In genomic region chr17:7249830-7250229, GRCh38 we compare ENCODE assay signal across 10 cellular contexts. TPM values are rescaled to one million over a fixed set of nuclear protein-coding genes. Genes with fewer than 3 reads are reported as not detected.
DNase-seq lines count a peak whose midpoint lies in the region; ATAC-seq, FAIRE-seq and TF ChIP-seq lines count a peak whose summit lies in the region.
"Had no signal": no experiment of that assay in that cellular context is flagged by ENCODE, and none has a peak within 500 bp of the region (broad histone marks: within the 10 kb centered on the region; RNA-seq: fewer than 3 reads in every experiment).

No MANE protein-coding gene starts in this region.

- no peak for TF ChIP-seq POLR2A in K562 (conservative IDR thresholded peaks at IDR 0.05)

- peak overlapping the region; percentile 97 to 98; a peak in 3 of 4 replicates for H3K9ac ChIP-seq in K562 (ENCODE audit: insufficient read depth in 1 of 2, low read depth in 2 of 2, low read length in 2 of 2)
- H3K9ac ChIP-seq in muscle layer of colon (ENCODE audit: low read length), result peak overlapping the region; percentile 74

- H3K4me1 ChIP-seq in K562 (replicated peaks in 1 of 2; ENCODE audit: control insufficient read depth in 2 of 2, insufficient read depth in 2 of 2, low read length in 2 of 2), result peaks cover 13 to 19% of the 10 kb centered on the region in 2 experiments; a peak in 4 of 5 replicates
- H3K4me1 ChIP-seq in muscle layer of colon (ENCODE audit: insufficient read depth, low read length), result peaks cover 31% of the 10 kb centered on the region

- TF ChIP-seq RAD21 in K562 (CRISPR knock-in tag; conservative IDR thresholded peaks at IDR 0.05 in 1 of 2, IDR thresholded peaks at IDR 0.05 in 1 of 2), result no peak

- no peak for DNase-seq in AG10803 (ENCODE audit: low read depth)
- no peak for DNase-seq in Jurkat, Clone E6-1 (ENCODE audit: low read depth, low spot score)
- DNase-seq in K562 (ENCODE audit: extremely low read depth in 1 of 4, low spot score in 3 of 4), result no peak
- DNase-seq in NCI-H2171 treated with DMSO at 0.1 percent for 48 hours (lab: John Stamatoyannopoulos, UW), result no peak
- DNase-seq in superior temporal gyrus (ENCODE audit: extremely low spot score), result no peak
- DNase-seq: central memory CD4-positive, alpha-beta T cell; NCI-H2081 had no signal

- intact Hi-C loops in K562 (cut with micrococcal nuclease), result no loop called here

- FAIRE-seq in K562 (lab: Jason Lieb, UNC), result no peak

- H3K79me2 ChIP-seq in K562 (ENCODE audit: control insufficient read depth, insufficient read depth, low read length), result peaks cover 61% of the 10 kb centered on the region

- CTCF ChIA-PET in K562 (lab: Yijun Ruan, JAX; ENCODE audit: low intra/inter-chr PET ratio), result no interaction called here

- ATAC-seq in K562 (no peak), GM19455 (IDR thresholded peaks at IDR 0.05; ENCODE audit: unreplicated experiment) (no peak), GM21515 (IDR thresholded peaks at IDR 0.05; ENCODE audit: unreplicated experiment) (no peak)

- H3K27me3 ChIP-seq in K562 (ENCODE audit: control insufficient read depth in 2 of 2, insufficient read depth in 2 of 2, low read length in 2 of 2) (no peaks in the 10 kb centered on the region), muscle layer of colon (ENCODE audit: control insufficient read depth in 1 of 2, insufficient read depth in 2 of 2, low read length in 2 of 2) (no peaks in the 10 kb centered on the region)

- in situ Hi-C loops in K562 (cut with MboI), result no loop called here

- H3K4me3 ChIP-seq in AG10803 (ENCODE audit: low read length) (peak overlapping the region; percentile 77), K562 (peak overlapping the region; percentile 95), muscle layer of colon (ENCODE audit: low read depth in 1 of 2, low read length in 2 of 2) (peak overlapping the region; percentile 79 to 83)
- H3K4me3 ChIP-seq in Jurkat, Clone E6-1 (ENCODE audit: low read length), result peak overlapping the region; percentile 97

- POLR2A ChIA-PET in K562 (lab: Yijun Ruan, JAX), result interaction anchor here (1.0 to 2.5 kb wide), 2 partner anchors 14 to 20 kb away, joined by 4 to 8 read pairs; no protein-coding TSS in a partner anchor

- BruUV-seq in K562 (replicated peaks; lab: Mats Ljungman, UMichigan), result no TSS peak

- H3K9me3 ChIP-seq in K562 (replicated peaks; ENCODE audit: control insufficient read depth, insufficient read depth, low read depth, low read length) (no peaks in the 10 kb centered on the region), muscle layer of colon (ENCODE audit: low read length) (no peaks in the 10 kb centered on the region)

- no peaks in the 10 kb centered on the region for H3K9me1 ChIP-seq in K562 (ENCODE audit: control insufficient read depth, insufficient read depth, low read length)

- peak overlapping the region; percentile 87 for H3K4me2 ChIP-seq in K562 (ENCODE audit: insufficient read depth, low read length)

- no peak overlapping the region for H2AFZ ChIP-seq in K562 (ENCODE audit: low read depth, low read length)

- peaks cover 46% of the 10 kb centered on the region for H3K36me3 ChIP-seq in K562 (ENCODE audit: control insufficient read depth, insufficient read depth, low read length)
- H3K36me3 ChIP-seq in muscle layer of colon (ENCODE audit: insufficient read depth, low read length), result peaks cover 29% of the 10 kb centered on the region

- TF ChIP-seq EP300 in K562 (IDR thresholded peaks at IDR 0.05; ENCODE audit: low read length), result no peak

- 63% methylated on average over 6 of the region's 7 CpGs for WGBS in K562 (ENCODE audit: insufficient coverage, low coverage, missing lambda C conversion rate)

- H4K20me1 ChIP-seq in K562 (replicated peaks; ENCODE audit: control insufficient read depth, insufficient read depth, low read length), result no peaks in the 10 kb centered on the region

- peak overlapping the region; percentile 96 for H3K27ac ChIP-seq in K562 (ENCODE audit: extremely low read depth, low read depth, low read length)
- peak overlapping the region; percentile 86 for H3K27ac ChIP-seq in muscle layer of colon (ENCODE audit: low read depth, low read length)

- no peak for TF ChIP-seq CTCF in AG10803 (conservative IDR thresholded peaks at IDR 0.05; ENCODE audit: low read length)
- TF ChIP-seq CTCF in K562 (IDR thresholded peaks at IDR 0.05 in 2 of 3, conservative IDR thresholded peaks at IDR 0.05 in 1 of 3; ENCODE audit: insufficient read depth in 2 of 3, low read depth in 1 of 3, low read length in 3 of 3), result no peak

RNA-seq across cellular contexts. Expression of gene CTDNEP1, which starts 1.7 kb away (rescaled TPM):
- 208 TPM for polyA plus RNA-seq in Jurkat, Clone E6-1 (2012; ENCODE audit: insufficient read depth, insufficient read length)
- 89.9 and 155 TPM in 2 replicates for total RNA-seq in K562 (2011; cell fraction: chromatin; rRNA removed; ENCODE audit: low replicate concordance)
- 115 and 117 TPM in 2 replicates for total RNA-seq in K562 (2011; cell fraction: nucleolus; rRNA removed)
- total RNA-seq in K562 (2011; cell fraction: nucleoplasm; rRNA removed), result 129 and 140 TPM in 2 replicates
- total RNA-seq in K562 (2014; rRNA removed) (28.5 and 34.9 TPM in 2 replicates), K562 (2014; rRNA removed; fragmentation: Illumina TruSeq; extraction: Trizol) (16.6 and 17.8 TPM in 2 replicates), K562 (2015; rRNA removed; fragmentation: Illumina TruSeq; extraction: Trizol) (22.4 and 23.0 TPM in 2 replicates), K562 (2021) (98.9 and 102 TPM in 2 replicates)
- polyA plus RNA-seq in K562 (2011; rRNA removed) (61.4 and 81.4 TPM in 2 replicates), K562 (2014; fragmentation: Illumina TruSeq; extraction: Trizol) (146 and 150 TPM in 2 replicates), K562 (2014; fragmentation: Nextera tagmentation; extraction: Ambion mirVana) (10 to 100 TPM; 10.7 to 13.0 TPM), K562 (2014; rRNA removed) (64.6 and 74.6 TPM in 2 replicates)
- polyA plus RNA-seq in K562 (2011; cell fraction: cytosol; rRNA removed), result 88.4 and 90.5 TPM in 2 replicates
- polyA plus RNA-seq in K562 (2011; cell fraction: nucleus; rRNA removed), result 93.5 and 104 TPM in 2 replicates
- 107 and 141 TPM in 2 replicates for polyA plus RNA-seq in K562 (2012)
- polyA minus RNA-seq in K562 (2011; rRNA and poly(A)+ RNA removed), result 48.9 and 53.2 TPM in 2 replicates
- polyA minus RNA-seq in K562 (2011; cell fraction: cytosol; rRNA and poly(A)+ RNA removed), result 64.0 and 77.7 TPM in 2 replicates
- 18.8 and 38.0 TPM in 2 replicates for polyA minus RNA-seq in K562 (2011; cell fraction: nucleus; rRNA and poly(A)+ RNA removed)

RNA-seq across cellular contexts. Expression of gene ELP5, which starts 2.2 kb away (rescaled TPM):
- 158 TPM for polyA plus RNA-seq in Jurkat, Clone E6-1 (2012; ENCODE audit: insufficient read depth, insufficient read length)
- total RNA-seq in K562 (2011; cell fraction: chromatin; rRNA removed; ENCODE audit: low replicate concordance), result 28.4 and 69.3 TPM in 2 replicates
- 49.4 and 51.6 TPM in 2 replicates for total RNA-seq in K562 (2011; cell fraction: nucleolus; rRNA removed)
- 43.8 and 45.5 TPM in 2 replicates for total RNA-seq in K562 (2011; cell fraction: nucleoplasm; rRNA removed)
- total RNA-seq in K562 (2014; rRNA removed), result 52.9 and 65.1 TPM in 2 replicates
- 25.5 and 25.7 TPM in 2 replicates for total RNA-seq in K562 (2014; rRNA removed; fragmentation: Illumina TruSeq; extraction: Trizol)
- total RNA-seq in K562 (2015; rRNA removed; fragmentation: Illumina TruSeq; extraction: Trizol), result 36.6 and 38.1 TPM in 2 replicates
- total RNA-seq in K562 (2021), result 61.1 and 61.4 TPM in 2 replicates
- polyA plus RNA-seq in K562 (2011; rRNA removed), result 41.1 and 45.5 TPM in 2 replicates
- polyA plus RNA-seq in K562 (2011; cell fraction: cytosol; rRNA removed), result 72.7 and 84.6 TPM in 2 replicates
- polyA plus RNA-seq in K562 (2011; cell fraction: nucleus; rRNA removed), result 74.5 and 78.4 TPM in 2 replicates
- 54.2 and 70.9 TPM in 2 replicates for polyA plus RNA-seq in K562 (2012)
- polyA plus RNA-seq in K562 (2014; fragmentation: Illumina TruSeq; extraction: Trizol), result 67.2 and 72.9 TPM in 2 replicates
- polyA plus RNA-seq in K562 (2014; fragmentation: Nextera tagmentation; extraction: Ambion mirVana), result 10 to 100 TPM; 48.8 to 77.9 TPM
- 72.9 and 90.0 TPM in 2 replicates for polyA plus RNA-seq in K562 (2014; rRNA removed)
- 21.2 and 32.3 TPM in 2 replicates for polyA minus RNA-seq in K562 (2011; rRNA and poly(A)+ RNA removed)
- 21.1 and 28.9 TPM in 2 replicates for polyA minus RNA-seq in K562 (2011; cell fraction: cytosol; rRNA and poly(A)+ RNA removed)
- polyA minus RNA-seq in K562 (2011; cell fraction: nucleus; rRNA and poly(A)+ RNA removed), result 13.3 and 18.7 TPM in 2 replicates

RNA-seq across cellular contexts. Expression of gene GABARAP, which starts 7.6 kb away (rescaled TPM):
- 293 TPM for polyA plus RNA-seq in Jurkat, Clone E6-1 (2012; ENCODE audit: insufficient read depth, insufficient read length)
- 24.6 and 29.6 TPM in 2 replicates for total RNA-seq in K562 (2011; cell fraction: chromatin; rRNA removed; ENCODE audit: low replicate concordance)
- 22.9 and 27.7 TPM in 2 replicates for total RNA-seq in K562 (2011; cell fraction: nucleolus; rRNA removed)
- total RNA-seq in K562 (2011; cell fraction: nucleoplasm; rRNA removed), result 36.2 and 50.7 TPM in 2 replicates
- total RNA-seq in K562 (2014; rRNA removed), result 47.5 and 75.8 TPM in 2 replicates
- total RNA-seq in K562 (2014; rRNA removed; fragmentation: Illumina TruSeq; extraction: Trizol), result 104 and 117 TPM in 2 replicates
- 114 TPM in 2 replicates for total RNA-seq in K562 (2015; rRNA removed; fragmentation: Illumina TruSeq; extraction: Trizol)
- total RNA-seq in K562 (2021), result 152 and 155 TPM in 2 replicates
- 152 and 170 TPM in 2 replicates for polyA plus RNA-seq in K562 (2011; rRNA removed)
- polyA plus RNA-seq in K562 (2011; cell fraction: cytosol; rRNA removed), result 165 and 263 TPM in 2 replicates
- 57.4 and 88.4 TPM in 2 replicates for polyA plus RNA-seq in K562 (2011; cell fraction: nucleus; rRNA removed)
- polyA plus RNA-seq in K562 (2012), result 192 and 504 TPM in 2 replicates
- 309 and 373 TPM in 2 replicates for polyA plus RNA-seq in K562 (2014; fragmentation: Illumina TruSeq; extraction: Trizol)
- polyA plus RNA-seq in K562 (2014; fragmentation: Nextera tagmentation; extraction: Ambion mirVana), result 100 to 1,000 TPM; 246 to 279 TPM
- polyA plus RNA-seq in K562 (2014; rRNA removed), result 130 and 135 TPM in 2 replicates
- polyA minus RNA-seq in K562 (2011; rRNA and poly(A)+ RNA removed), result 102 and 103 TPM in 2 replicates
- 54.3 and 65.2 TPM in 2 replicates for polyA minus RNA-seq in K562 (2011; cell fraction: cytosol; rRNA and poly(A)+ RNA removed)
- polyA minus RNA-seq in K562 (2011; cell fraction: nucleus; rRNA and poly(A)+ RNA removed), result 10.8 and 28.3 TPM in 2 replicates

RNA-seq across cellular contexts. Expression of gene PHF23, which starts 10.6 kb away (rescaled TPM):
- 56.0 TPM for polyA plus RNA-seq in Jurkat, Clone E6-1 (2012; ENCODE audit: insufficient read depth, insufficient read length)
- 21.4 and 38.4 TPM in 2 replicates for total RNA-seq in K562 (2011; cell fraction: chromatin; rRNA removed; ENCODE audit: low replicate concordance)
- 20.0 and 20.1 TPM in 2 replicates for total RNA-seq in K562 (2011; cell fraction: nucleolus; rRNA removed)
- 23.5 and 23.7 TPM in 2 replicates for total RNA-seq in K562 (2011; cell fraction: nucleoplasm; rRNA removed)
- total RNA-seq in K562 (2014; rRNA removed), result 39.0 and 49.9 TPM in 2 replicates
- total RNA-seq in K562 (2014; rRNA removed; fragmentation: Illumina TruSeq; extraction: Trizol), result 27.8 and 28.1 TPM in 2 replicates
- total RNA-seq in K562 (2015; rRNA removed; fragmentation: Illumina TruSeq; extraction: Trizol), result 50.1 and 51.1 TPM in 2 replicates
- total RNA-seq in K562 (2021), result 33.7 and 38.6 TPM in 2 replicates
- polyA plus RNA-seq in K562 (2011; rRNA removed), result 25.0 and 32.7 TPM in 2 replicates
- polyA plus RNA-seq in K562 (2011; cell fraction: cytosol; rRNA removed), result 20.0 and 33.8 TPM in 2 replicates
- 16.8 and 28.4 TPM in 2 replicates for polyA plus RNA-seq in K562 (2011; cell fraction: nucleus; rRNA removed)
- polyA plus RNA-seq in K562 (2012), result 27.6 and 38.6 TPM in 2 replicates
- polyA plus RNA-seq in K562 (2014; fragmentation: Illumina TruSeq; extraction: Trizol), result 53.1 and 87.5 TPM in 2 replicates
- 1 to 10 TPM; 7.4 TPM for polyA plus RNA-seq in K562 (2014; fragmentation: Nextera tagmentation; extraction: Ambion mirVana)
- polyA plus RNA-seq in K562 (2014; rRNA removed), result 34.1 and 36.1 TPM in 2 replicates
- 20.2 and 26.4 TPM in 2 replicates for polyA minus RNA-seq in K562 (2011; rRNA and poly(A)+ RNA removed)
- 14.2 and 19.9 TPM in 2 replicates for polyA minus RNA-seq in K562 (2011; cell fraction: cytosol; rRNA and poly(A)+ RNA removed)
- polyA minus RNA-seq in K562 (2011; cell fraction: nucleus; rRNA and poly(A)+ RNA removed), result 7.1 and 10.6 TPM in 2 replicates

RNA-seq across cellular contexts. Expression of gene CLDN7, which starts 12.4 kb away (rescaled TPM):
- 0.61 TPM for polyA plus RNA-seq in Jurkat, Clone E6-1 (2012; ENCODE audit: insufficient read depth, insufficient read length)
- 19.6 and 42.6 TPM in 2 replicates for total RNA-seq in K562 (2011; cell fraction: chromatin; rRNA removed; ENCODE audit: low replicate concordance)
- total RNA-seq in K562 (2011; cell fraction: nucleolus; rRNA removed), result 35.5 and 39.7 TPM in 2 replicates
- 20.2 and 25.8 TPM in 2 replicates for total RNA-seq in K562 (2011; cell fraction: nucleoplasm; rRNA removed)
- total RNA-seq in K562 (2014; rRNA removed) (6.7 and 10.4 TPM in 2 replicates), K562 (2014; rRNA removed; fragmentation: Illumina TruSeq; extraction: Trizol) (2.4 and 3.2 TPM in 2 replicates), K562 (2015; rRNA removed; fragmentation: Illumina TruSeq; extraction: Trizol) (5.4 and 6.8 TPM in 2 replicates), K562 (2021) (9.1 and 13.7 TPM in 2 replicates)
- polyA plus RNA-seq in K562 (2011; rRNA removed) (9.9 and 14.2 TPM in 2 replicates), K562 (2014; fragmentation: Illumina TruSeq; extraction: Trizol) (7.6 and 11.1 TPM in 2 replicates), K562 (2014; fragmentation: Nextera tagmentation; extraction: Ambion mirVana) (1 to 10 TPM; 2.2 to 4.0 TPM), K562 (2014; rRNA removed) (14.5 and 15.6 TPM in 2 replicates)
- 15.6 and 18.1 TPM in 2 replicates for polyA plus RNA-seq in K562 (2011; cell fraction: cytosol; rRNA removed)
- polyA plus RNA-seq in K562 (2011; cell fraction: nucleus; rRNA removed), result 65.6 and 71.0 TPM in 2 replicates
- polyA plus RNA-seq in K562 (2012), result 10.1 and 20.8 TPM in 2 replicates
- 4.0 and 4.2 TPM in 2 replicates for polyA minus RNA-seq in K562 (2011; rRNA and poly(A)+ RNA removed)
- 1.8 and 3.0 TPM in 2 replicates for polyA minus RNA-seq in K562 (2011; cell fraction: cytosol; rRNA and poly(A)+ RNA removed)
- polyA minus RNA-seq in K562 (2011; cell fraction: nucleus; rRNA and poly(A)+ RNA removed), result 6.5 and 6.6 TPM in 2 replicates
